In genomic region chr20:3409417-3409816, GRCh38 we compare ENCODE assay signal across 11 cellular contexts. TPM values are rescaled to one million over a fixed set of nuclear protein-coding genes. Genes with fewer than 3 reads are reported as not detected.
DNase-seq lines count a peak whose midpoint lies in the region; ATAC-seq and TF ChIP-seq lines count a peak whose summit lies in the region.
"Had no signal": no experiment of that assay in that cellular context is flagged by ENCODE, and none has a peak within 500 bp of the region (broad histone marks: within the 10 kb centered on the region; RNA-seq: fewer than 3 reads in every experiment).

No MANE protein-coding gene starts in this region.

- BruUV-seq in MCF 10A (replicated peaks; lab: Mats Ljungman, UMichigan), result no TSS peak
- no TSS peak for BruUV-seq in mammary epithelial cell (replicated peaks; lab: Mats Ljungman, UMichigan)

- DNase-seq in MCF 10A (ENCODE audit: unreplicated experiment) (no peak), mammary epithelial cell (no peak), thoracic aorta (ENCODE audit: low spot score) (no peak), HuH-7.5 (ENCODE audit: low spot score) (no peak)
- DNase-seq in activated T-helper 1 cell treated with anti-CD3 and anti-CD28 coated beads, Interleukin-12 subunit alpha, Interleukin-12 subunit beta, Interleukin-2, Interleukin-4 antibody, amounts not matched to agents 30 ng/mL and 10 ng/mL and 1 ng/mL, durations not matched to agents 14 hours and 24 hours and 36 hours (ENCODE audit: low spot score), result no peak
- DNase-seq in naive thymus-derived CD8-positive, alpha-beta T cell, result no peak
- DNase-seq: SHP77 had no signal

- WGBS in mammary epithelial cell (ENCODE audit: low coverage, missing lambda C conversion rate), result 95% methylated on average over 10 of the region's 10 CpGs

- no peaks in the 10 kb centered on the region for H3K27me3 Mint-ChIP-seq in MCF 10A (ENCODE audit: insufficient read depth, unreplicated experiment)
- peaks cover 34% of the 10 kb centered on the region for H3K27me3 Mint-ChIP-seq in activated T-helper 1 cell treated with anti-CD3 and anti-CD28 coated beads, Interleukin-12 subunit alpha, Interleukin-12 subunit beta, Interleukin-2, Interleukin-4 antibody, amounts not matched to agents 30 ng/mL and 10 ng/mL and 1 ng/mL, durations not matched to agents 14 hours and 24 hours and 36 hours (ENCODE audit: insufficient read depth)
- no peaks in the 10 kb centered on the region for H3K27me3 Mint-ChIP-seq in naive thymus-derived CD8-positive, alpha-beta T cell

- H3K27ac ChIP-seq in mammary epithelial cell (ENCODE audit: insufficient read depth, low read depth, low read length), result no peak overlapping the region
- H3K27ac ChIP-seq in thoracic aorta, result peak overlapping the region; percentile 74 to 83
- H3K27ac ChIP-seq: C4-2B had no signal

- H2AFZ ChIP-seq in mammary epithelial cell (ENCODE audit: low read depth, low read length), result no peak overlapping the region

- dilution Hi-C loops in mammary epithelial cell (cut with HindIII; ENCODE audit: low sequenced_read_pairs), result no loop called here

- H3K4me3 ChIP-seq in mammary epithelial cell (replicated peaks in 1 of 3; ENCODE audit: insufficient read depth in 1 of 3, low read depth in 2 of 3, low read length in 3 of 3) (no peak overlapping the region), thoracic aorta (peak overlapping the region; percentile 87)

- H3K9me3 Mint-ChIP-seq in MCF 10A (ENCODE audit: unreplicated experiment), result no peaks in the 10 kb centered on the region
- H3K9me3 Mint-ChIP-seq in activated T-helper 1 cell treated with anti-CD3 and anti-CD28 coated beads, Interleukin-12 subunit alpha, Interleukin-12 subunit beta, Interleukin-2, Interleukin-4 antibody, amounts not matched to agents 30 ng/mL and 10 ng/mL and 1 ng/mL, durations not matched to agents 14 hours and 24 hours and 36 hours, result no peaks in the 10 kb centered on the region
- peaks cover 0 to under 1% (median 0%) of the 10 kb centered on the region in 9 donors for H3K9me3 Mint-ChIP-seq in naive thymus-derived CD8-positive, alpha-beta T cell

- H3K9me3 ChIP-seq in mammary epithelial cell (replicated peaks; ENCODE audit: insufficient read depth, low read length) (no peaks in the 10 kb centered on the region), thoracic aorta (no peaks in the 10 kb centered on the region)
- H3K9me3 ChIP-seq: adrenal gland had no signal

- H3K36me3 Mint-ChIP-seq in MCF 10A (ENCODE audit: insufficient read depth, unreplicated experiment), result no peaks in the 10 kb centered on the region
- no peaks in the 10 kb centered on the region for H3K36me3 Mint-ChIP-seq in activated T-helper 1 cell treated with anti-CD3 and anti-CD28 coated beads, Interleukin-12 subunit alpha, Interleukin-12 subunit beta, Interleukin-2, Interleukin-4 antibody, amounts not matched to agents 30 ng/mL and 10 ng/mL and 1 ng/mL, durations not matched to agents 14 hours and 24 hours and 36 hours (ENCODE audit: low read depth)
- H3K36me3 Mint-ChIP-seq in naive thymus-derived CD8-positive, alpha-beta T cell, result no peaks in the 10 kb centered on the region

- H3K36me3 ChIP-seq in mammary epithelial cell (ENCODE audit: insufficient read depth, low read length) (no peaks in the 10 kb centered on the region), thoracic aorta (no peaks in the 10 kb centered on the region)
- H3K36me3 ChIP-seq: adrenal gland had no signal

- H3K4me1 Mint-ChIP-seq in MCF 10A (ENCODE audit: insufficient read depth, unreplicated experiment), result peaks cover 22% of the 10 kb centered on the region
- peaks cover 32% of the 10 kb centered on the region for H3K4me1 Mint-ChIP-seq in activated T-helper 1 cell treated with anti-CD3 and anti-CD28 coated beads, Interleukin-12 subunit alpha, Interleukin-12 subunit beta, Interleukin-2, Interleukin-4 antibody, amounts not matched to agents 30 ng/mL and 10 ng/mL and 1 ng/mL, durations not matched to agents 14 hours and 24 hours and 36 hours (ENCODE audit: low read depth)
- H3K4me1 Mint-ChIP-seq in naive thymus-derived CD8-positive, alpha-beta T cell, result peaks cover 13 to 36% (median 31%) of the 10 kb centered on the region in 4 donors

- ATAC-seq in naive thymus-derived CD8-positive, alpha-beta T cell, result no peak
- ATAC-seq in thoracic aorta (ENCODE audit: insufficient number of reproducible peaks, low FRiP score, low read depth), result no peak
- no peak for ATAC-seq in GM18861 (IDR thresholded peaks at IDR 0.05; ENCODE audit: unreplicated experiment)
- ATAC-seq in GM18519 (IDR thresholded peaks at IDR 0.05; ENCODE audit: low FRiP score, unreplicated experiment), result no peak

- H3K9ac ChIP-seq in mammary epithelial cell (ENCODE audit: insufficient read depth, low read length), result no peak overlapping the region

- peaks cover 31% of the 10 kb centered on the region for H3K79me2 ChIP-seq in mammary epithelial cell (ENCODE audit: insufficient read depth, low read length)

- TF ChIP-seq CTCF in MCF 10A (IDR thresholded peaks at IDR 0.05; ENCODE audit: unreplicated experiment), result no peak
- TF ChIP-seq CTCF in mammary epithelial cell (conservative IDR thresholded peaks at IDR 0.05 in 1 of 2, IDR thresholded peaks at IDR 0.05 in 1 of 2; ENCODE audit: extremely low read depth in 1 of 2, insufficient read depth in 1 of 2, low read depth in 1 of 2, low read length in 2 of 2), result no peak
- TF ChIP-seq CTCF in thoracic aorta (IDR thresholded peaks at IDR 0.05), result no peak

- peak overlapping the region; percentile 75 for H3K27ac Mint-ChIP-seq in MCF 10A (ENCODE audit: low read depth, unreplicated experiment)
- no peak overlapping the region for H3K27ac Mint-ChIP-seq in activated T-helper 1 cell treated with anti-CD3 and anti-CD28 coated beads, Interleukin-12 subunit alpha, Interleukin-12 subunit beta, Interleukin-2, Interleukin-4 antibody, amounts not matched to agents 30 ng/mL and 10 ng/mL and 1 ng/mL, durations not matched to agents 14 hours and 24 hours and 36 hours
- H3K27ac Mint-ChIP-seq in naive thymus-derived CD8-positive, alpha-beta T cell, result peak overlapping the region in 8 of 10 donors; percentile 18 to 98 (median 97)

- POLR2A ChIA-PET in MCF 10A (lab: Yijun Ruan, JAX), result interaction anchor here (0.6 to 5.5 kb wide), 9 partner anchors 10 to 267 kb away, joined by 3 to 141 read pairs (median 10); partner anchors contain the start of gene ATRN
- POLR2A ChIA-PET in naive thymus-derived CD8-positive, alpha-beta T cell (lab: Charles Lee), result interaction anchor here (0.9 to 1.9 kb wide), 3 partner anchors 16 to 939 kb away, joined by 3 to 13 read pairs (median 3); partner anchors contain the start of genes ATRN and SNRPB

- peak overlapping the region; percentile 90 for H3K4me3 Mint-ChIP-seq in MCF 10A (ENCODE audit: unreplicated experiment)
- H3K4me3 Mint-ChIP-seq in activated T-helper 1 cell treated with anti-CD3 and anti-CD28 coated beads, Interleukin-12 subunit alpha, Interleukin-12 subunit beta, Interleukin-2, Interleukin-4 antibody, amounts not matched to agents 30 ng/mL and 10 ng/mL and 1 ng/mL, durations not matched to agents 14 hours and 24 hours and 36 hours, result peak overlapping the region; percentile 95
- peak overlapping the region; percentile 8 to 99 (median 96) for H3K4me3 Mint-ChIP-seq in naive thymus-derived CD8-positive, alpha-beta T cell

- H4K20me1 ChIP-seq in mammary epithelial cell (ENCODE audit: insufficient read depth, low read length), result no peaks in the 10 kb centered on the region

- no peak overlapping the region for H3K4me2 ChIP-seq in mammary epithelial cell (ENCODE audit: insufficient read depth, low read depth, low read length)

- H3K4me1 ChIP-seq in mammary epithelial cell (ENCODE audit: insufficient read depth, low read length) (peaks cover 18% of the 10 kb centered on the region), thoracic aorta (ENCODE audit: control insufficient read depth in 1 of 2, low read depth in 2 of 2) (peaks cover 3 to 18% of the 10 kb centered on the region in 2 donors)

- CTCF ChIA-PET in MCF 10A (lab: Yijun Ruan, JAX) (interaction anchor here (0.6 to 1.5 kb wide), 6 partner anchors 9 to 85 kb away, joined by 3 to 5 read pairs (median 4); partner anchors contain the start of gene ATRN), mammary epithelial cell (lab: Charles Lee; ENCODE audit: low non-redundant PET) (no interaction called here)

- intact Hi-C loops in MCF 10A (cut with micrococcal nuclease), result loop anchor here (5.0 kb wide), 1 partner anchor 63 kb away; the partner anchor contains the start of gene ATRN
- intact Hi-C loops in mammary epithelial cell (cut with micrococcal nuclease), result no loop called here
- intact Hi-C loops in activated T-helper 1 cell treated with anti-CD3 and anti-CD28 coated beads, Interleukin-12 subunit alpha, Interleukin-12 subunit beta, Interleukin-2, Interleukin-4 antibody, amounts not matched to agents 30 ng/mL and 10 ng/mL and 1 ng/mL, durations not matched to agents 14 hours and 24 hours and 36 hours (cut with micrococcal nuclease), result loop anchor here (10.0 kb wide), 1 partner anchor 1745 kb away; no protein-coding TSS in a partner anchor

- no peaks in the 10 kb centered on the region for H3K27me3 ChIP-seq in mammary epithelial cell (ENCODE audit: insufficient read depth, low read length)
- H3K27me3 ChIP-seq in thoracic aorta (replicated peaks; ENCODE audit: insufficient read depth), result no peaks in the 10 kb centered on the region
- H3K27me3 ChIP-seq: adrenal gland had no signal

- in situ Hi-C loops in mammary epithelial cell (cut with MboI; ENCODE audit: low sequenced_read_pairs in 2 of 2), result loop anchor here in 1 of 2 donors (10.0 kb wide), 1 partner anchor 65 kb away; the partner anchor contains the start of gene ATRN

RNA-seq across cellular contexts. Expression of gene DNAAF9, which starts 1.9 kb away (rescaled TPM):
- total RNA-seq in MCF 10A (2022) (7.6 and 9.2 TPM in 2 replicates), mammary epithelial cell (10 to 100 TPM; 14.1 to 23.7 TPM), thoracic aorta (10 to 100 TPM; 24.5 to 27.7 TPM)
- 7.0 TPM for polyA plus RNA-seq in mammary epithelial cell
- 11.9 TPM for polyA minus RNA-seq in mammary epithelial cell
- 0.78 and 0.98 TPM in 2 replicates for total RNA-seq in activated T-helper 1 cell treated with anti-CD3 and anti-CD28 coated beads, Interleukin-12 subunit alpha, Interleukin-12 subunit beta, Interleukin-2, Interleukin-4 antibody, amounts not matched to agents 30 ng/mL and 10 ng/mL and 1 ng/mL, durations not matched to agents 14 hours and 24 hours and 36 hours
- total RNA-seq in naive thymus-derived CD8-positive, alpha-beta T cell, result 1 to 10 TPM; 4.8 to 5.1 TPM
- 1 to 10 TPM in 2 of 3 donors, under 1 TPM in 1; 0.62 to 1.4 (median 1.0) TPM for polyA plus RNA-seq in naive thymus-derived CD8-positive, alpha-beta T cell
